Comparison of ENCODE assay signal across 8 cellular contexts in genomic region chr14:102363182-102363952, GRCh38. TPM values are rescaled to one million over a fixed set of nuclear protein-coding genes. Genes with fewer than 3 reads are reported as not detected.
DNase-seq lines count a peak whose midpoint lies in the region; ATAC-seq, FAIRE-seq and TF ChIP-seq lines count a peak whose summit lies in the region.

No MANE protein-coding gene starts in this region.

- in situ Hi-C loops in HepG2 (cut with HindIII; ENCODE audit: extremely low pct_ligation_motif_present, low pct_unique_long_range_greater_than_20kb): no loop called here

- H3K9me3 ChIP-seq in BE2C (no peaks in the 10 kb centered on the region), HepG2 (ENCODE audit: low read length) (no peaks in the 10 kb centered on the region)

- H3K27ac ChIP-seq in coronary artery: peak overlapping the region; percentile 91 to 96
- H3K27ac ChIP-seq in HepG2 (ENCODE audit: extremely low read length, insufficient read depth, low read length): peak overlapping the region; percentile 59

- no peak for TF ChIP-seq POLR2A in HepG2 (IDR thresholded peaks at IDR 0.05; ENCODE audit: insufficient read depth in 1 of 2, low read depth in 2 of 2, low read length in 2 of 2)

- no peak for TF ChIP-seq RAD21 in HepG2 (CRISPR knock-in tag; IDR thresholded peaks at IDR 0.05)

- peaks cover 4% of the 10 kb centered on the region for H3K36me3 Mint-ChIP-seq in T-cell

- no peak for TF ChIP-seq EP300 in HepG2 (IDR thresholded peaks at IDR 0.05; ENCODE audit: low read depth in 2 of 2, low read length in 2 of 2)
- TF ChIP-seq EP300 in HepG2 (CRISPR knock-in tag; IDR thresholded peaks at IDR 0.05; ENCODE audit: borderline replicate concordance): no peak

- intact Hi-C loops in HepG2 (cut with micrococcal nuclease; ENCODE audit: unreplicated experiment): loop anchor here (2.0 to 5.0 kb wide), 2 partner anchors 45 to 229 kb away; partner anchors contain the start of genes RCOR1 and ZNF839

- no peak overlapping the region for H3K4me3 Mint-ChIP-seq in T-cell

- peak overlapping the region; percentile 92 for H3K4me2 ChIP-seq in HepG2 (ENCODE audit: low read depth, low read length)

- peak overlapping the region; percentile 71 to 83 for H3K27ac Mint-ChIP-seq in T-cell

- H3K4me1 ChIP-seq in BE2C: peaks cover 4% of the 10 kb centered on the region
- peaks cover 37% of the 10 kb centered on the region for H3K4me1 ChIP-seq in HepG2 (ENCODE audit: insufficient read depth, low read length)

- peak overlapping the region; percentile 81 for H3K4me3 ChIP-seq in BE2C (ENCODE audit: low read depth, low read length)
- H3K4me3 ChIP-seq in coronary artery: peak overlapping the region; percentile 83
- H3K4me3 ChIP-seq in HepG2 (replicated peaks in 1 of 3; ENCODE audit: insufficient read depth in 1 of 3, low read depth in 2 of 3, low read length in 3 of 3): peak overlapping the region; percentile 83 to 92 (median 84)

- H3K27me3 Mint-ChIP-seq in T-cell: no peaks in the 10 kb centered on the region

- no peak for FAIRE-seq in HepG2 (lab: Jason Lieb, UNC)

- H3K27me3 ChIP-seq in BE2C: no peaks in the 10 kb centered on the region
- H3K27me3 ChIP-seq in HepG2 (ENCODE audit: control insufficient read depth in 1 of 2, insufficient read depth in 2 of 2, low read length in 2 of 2): no peaks in the 10 kb centered on the region; a peak in 1 of 5 replicates

- CTCF ChIA-PET in T-cell (lab: Charles Lee): interaction anchor here in 1 of 2 donors (0.6 to 0.8 kb wide), 2 partner anchors 657 to 1554 kb away, joined by 3 to 4 read pairs; no protein-coding TSS in a partner anchor
- CTCF ChIA-PET in HepG2 (lab: Yijun Ruan, JAX; ENCODE audit: low intra/inter-chr PET ratio, low total read pairs): no interaction called here

- 5% methylated on average over 17 of the region's 53 CpGs for WGBS in HepG2 (ENCODE audit: low lambda C conversion rate)

- peaks cover 19% of the 10 kb centered on the region for H3K79me2 ChIP-seq in HepG2 (ENCODE audit: insufficient read depth, low read length)

- no peak overlapping the region for H2AFZ ChIP-seq in HepG2 (ENCODE audit: low read length)

- no peaks in the 10 kb centered on the region for H3K9me3 Mint-ChIP-seq in T-cell

- peak overlapping the region; percentile 86 for H3K9ac ChIP-seq in HepG2 (ENCODE audit: insufficient read depth, low read depth, low read length)

- ATAC-seq in GM19023 (IDR thresholded peaks at IDR 0.05; ENCODE audit: unreplicated experiment) (peak; percentile 36), HG03280 (IDR thresholded peaks at IDR 0.05; ENCODE audit: unreplicated experiment) (peak; percentile 24), T-cell (replicated peaks in 1 of 4) (peak; percentile 7 to 26 (median 16)), HepG2 (peak; percentile 64)

- POLR2A ChIA-PET in T-cell (lab: Charles Lee) (interaction anchor here in 1 of 2 donors (0.6 kb wide), 2 partner anchors 25 to 44 kb away, joined by 6 to 14 read pairs; no protein-coding TSS in a partner anchor), HepG2 (lab: Yijun Ruan, JAX) (interaction anchor here (0.9 to 1.9 kb wide), 4 partner anchors 23 to 46 kb away, joined by 3 to 10 read pairs (median 6); partner anchors contain the start of gene ZNF839)

- DNase-seq in BE2C: no peak
- DNase-seq in T-cell: peak in 12 of 34 experiments; percentile 1 to 31 (median 14)
- no peak for DNase-seq in coronary artery (ENCODE audit: low spot score)
- DNase-seq in HepG2 (ENCODE audit: low spot score): no peak
- peak; percentile 6 for DNase-seq in stimulated activated CD8-positive, alpha-beta memory T cell treated with anti-CD3 and anti-CD28 coated beads, Interleukin-15, amount 100 ng/mL, for 24 hours (ENCODE audit: low read depth)
- DNase-seq in NCI-H1048 (lab: John Stamatoyannopoulos, UW): no peak

- no TSS peak for BruUV-seq in HepG2 (replicated peaks; lab: Mats Ljungman, UMichigan)

- H3K4me1 Mint-ChIP-seq in T-cell: peaks cover 32 to 35% (median 35%) of the 10 kb centered on the region in 3 donors

- H3K36me3 ChIP-seq in BE2C (0 out of 2 replicates have a peak, but pooled peaks cover 2% of the 10 kb centered on the region), HepG2 (replicated peaks in 1 of 2; ENCODE audit: control insufficient read depth in 1 of 2, insufficient read depth in 2 of 2, low read length in 2 of 2) (0 out of 5 replicates have a peak, but pooled peaks cover 0 to 4% of the 10 kb centered on the region in 2 experiments)

- H4K20me1 ChIP-seq in HepG2 (ENCODE audit: insufficient read depth, low read length): no peaks in the 10 kb centered on the region

- no peak for TF ChIP-seq CTCF in BE2C (IDR thresholded peaks at IDR 0.05; ENCODE audit: low read depth, low read length)
- TF ChIP-seq CTCF in coronary artery (IDR thresholded peaks at IDR 0.05): no peak
- no peak for TF ChIP-seq CTCF in HepG2 (CRISPR knock-in tag; IDR thresholded peaks at IDR 0.05)

RNA-seq across cellular contexts. Expression of gene TECPR2, which starts 0.6 kb away (rescaled TPM):
- 3.4 TPM for polyA plus RNA-seq in BE2C (2012; ENCODE audit: insufficient read depth, insufficient read length, low read depth)
- 10 to 100 TPM in 3 of 5 donors, 1 to 10 TPM in 2; 8.6 to 16.5 (median 10.8) TPM for total RNA-seq in T-cell
- 5.7 and 13.6 TPM in 2 replicates for total RNA-seq in HepG2 (2016; rRNA removed; fragmentation: Illumina TruSeq; extraction: Trizol)
- 1.9 and 2.0 TPM in 2 replicates for total RNA-seq in HepG2 (2016; cell fraction: cytosol; rRNA removed; fragmentation: Illumina TruSeq; extraction: Trizol; ENCODE audit: low read depth)
- 7.0 and 9.8 TPM in 2 replicates for total RNA-seq in HepG2 (2016; cell fraction: insoluble cytoplasmic fraction; rRNA removed; fragmentation: Illumina TruSeq; extraction: Trizol)
- 2.6 and 5.0 TPM in 2 replicates for total RNA-seq in HepG2 (2016; cell fraction: membrane; rRNA removed; fragmentation: Illumina TruSeq; extraction: Trizol)
- 7.5 and 9.3 TPM in 2 replicates for total RNA-seq in HepG2 (2016; cell fraction: nucleus; rRNA removed; fragmentation: Illumina TruSeq; extraction: Trizol)
- polyA plus RNA-seq in HepG2 (2011; rRNA removed): 3.5 and 4.6 TPM in 2 replicates
- 2.6 and 2.7 TPM in 2 replicates for polyA plus RNA-seq in HepG2 (2011; cell fraction: cytosol; rRNA removed)
- polyA plus RNA-seq in HepG2 (2011; cell fraction: nucleus; rRNA removed): 7.3 and 11.9 TPM in 2 replicates
- polyA plus RNA-seq in HepG2 (2012): 3.2 and 3.8 TPM in 2 replicates
- 0.25 and 0.41 TPM in 2 replicates for polyA plus RNA-seq in HepG2 (2016; cell fraction: cytosol; fragmentation: Illumina TruSeq; extraction: Trizol; ENCODE audit: low read depth)
- 3.3 and 5.5 TPM in 2 replicates for polyA plus RNA-seq in HepG2 (2016; cell fraction: insoluble cytoplasmic fraction; fragmentation: Illumina TruSeq; extraction: Trizol; ENCODE audit: low read depth)
- 0.94 and 1.0 TPM in 2 replicates for polyA plus RNA-seq in HepG2 (2016; cell fraction: membrane; fragmentation: Illumina TruSeq; extraction: Trizol; ENCODE audit: low read depth)
- polyA plus RNA-seq in HepG2 (2016; cell fraction: nucleus; fragmentation: Illumina TruSeq; extraction: Trizol; ENCODE audit: insufficient read depth, low read depth): 8.0 and 10.0 TPM in 2 replicates
- 12.3 and 15.8 TPM in 2 replicates for polyA minus RNA-seq in HepG2 (2011; rRNA and poly(A)+ RNA removed; ENCODE audit: low replicate concordance)
- polyA minus RNA-seq in HepG2 (2011; cell fraction: cytosol; rRNA and poly(A)+ RNA removed): 3.6 and 7.3 TPM in 2 replicates
- 8.8 and 9.8 TPM in 2 replicates for polyA minus RNA-seq in HepG2 (2011; cell fraction: nucleus; rRNA and poly(A)+ RNA removed)

RNA-seq across cellular contexts. Expression of gene CINP, which starts 0.7 kb away (rescaled TPM):
- polyA plus RNA-seq in BE2C (2012; ENCODE audit: insufficient read depth, insufficient read length, low read depth): 58.2 TPM
- total RNA-seq in T-cell: 10 to 100 TPM; 12.9 to 29.9 (median 25.8) TPM
- total RNA-seq in HepG2 (2016; rRNA removed; fragmentation: Illumina TruSeq; extraction: Trizol): 42.8 and 59.7 TPM in 2 replicates
- total RNA-seq in HepG2 (2016; cell fraction: cytosol; rRNA removed; fragmentation: Illumina TruSeq; extraction: Trizol; ENCODE audit: low read depth): 9.8 and 10.7 TPM in 2 replicates
- total RNA-seq in HepG2 (2016; cell fraction: insoluble cytoplasmic fraction; rRNA removed; fragmentation: Illumina TruSeq; extraction: Trizol): 42.0 and 63.9 TPM in 2 replicates
- total RNA-seq in HepG2 (2016; cell fraction: membrane; rRNA removed; fragmentation: Illumina TruSeq; extraction: Trizol): 19.4 and 21.7 TPM in 2 replicates
- 14.1 and 15.2 TPM in 2 replicates for total RNA-seq in HepG2 (2016; cell fraction: nucleus; rRNA removed; fragmentation: Illumina TruSeq; extraction: Trizol)
- polyA plus RNA-seq in HepG2 (2011; rRNA removed): 30.9 and 32.8 TPM in 2 replicates
- polyA plus RNA-seq in HepG2 (2011; cell fraction: cytosol; rRNA removed): 37.0 and 48.8 TPM in 2 replicates
- 9.4 and 12.4 TPM in 2 replicates for polyA plus RNA-seq in HepG2 (2011; cell fraction: nucleus; rRNA removed)
- polyA plus RNA-seq in HepG2 (2012): 22.1 and 22.3 TPM in 2 replicates
- polyA plus RNA-seq in HepG2 (2016; cell fraction: cytosol; fragmentation: Illumina TruSeq; extraction: Trizol; ENCODE audit: low read depth): 14.5 and 14.8 TPM in 2 replicates
- polyA plus RNA-seq in HepG2 (2016; cell fraction: insoluble cytoplasmic fraction; fragmentation: Illumina TruSeq; extraction: Trizol; ENCODE audit: low read depth): 70.2 and 75.7 TPM in 2 replicates
- polyA plus RNA-seq in HepG2 (2016; cell fraction: membrane; fragmentation: Illumina TruSeq; extraction: Trizol; ENCODE audit: low read depth): 15.8 and 20.2 TPM in 2 replicates
- 24.1 and 25.0 TPM in 2 replicates for polyA plus RNA-seq in HepG2 (2016; cell fraction: nucleus; fragmentation: Illumina TruSeq; extraction: Trizol; ENCODE audit: insufficient read depth, low read depth)
- polyA minus RNA-seq in HepG2 (2011; rRNA and poly(A)+ RNA removed; ENCODE audit: low replicate concordance): 47.0 and 60.6 TPM in 2 replicates
- 13.5 and 13.8 TPM in 2 replicates for polyA minus RNA-seq in HepG2 (2011; cell fraction: cytosol; rRNA and poly(A)+ RNA removed)
- polyA minus RNA-seq in HepG2 (2011; cell fraction: nucleus; rRNA and poly(A)+ RNA removed): 17.0 and 18.9 TPM in 2 replicates

RNA-seq across cellular contexts. Expression of gene ZNF839, which starts 43.8 kb away (rescaled TPM):
- polyA plus RNA-seq in BE2C (2012; ENCODE audit: insufficient read depth, insufficient read length, low read depth): 7.4 TPM
- total RNA-seq in T-cell (10 to 100 TPM; 17.9 to 24.6 (median 19.9) TPM), HepG2 (2016; rRNA removed; fragmentation: Illumina TruSeq; extraction: Trizol) (8.2 and 12.8 TPM in 2 replicates)
- total RNA-seq in HepG2 (2016; cell fraction: cytosol; rRNA removed; fragmentation: Illumina TruSeq; extraction: Trizol; ENCODE audit: low read depth): 9.1 and 10.6 TPM in 2 replicates
- 8.4 and 10.7 TPM in 2 replicates for total RNA-seq in HepG2 (2016; cell fraction: insoluble cytoplasmic fraction; rRNA removed; fragmentation: Illumina TruSeq; extraction: Trizol)
- total RNA-seq in HepG2 (2016; cell fraction: membrane; rRNA removed; fragmentation: Illumina TruSeq; extraction: Trizol): 9.6 and 11.1 TPM in 2 replicates
- total RNA-seq in HepG2 (2016; cell fraction: nucleus; rRNA removed; fragmentation: Illumina TruSeq; extraction: Trizol): 11.5 and 11.8 TPM in 2 replicates
- polyA plus RNA-seq in HepG2 (2011; rRNA removed): 9.3 and 11.1 TPM in 2 replicates
- polyA plus RNA-seq in HepG2 (2011; cell fraction: cytosol; rRNA removed): 5.1 and 6.1 TPM in 2 replicates
- 26.5 and 27.5 TPM in 2 replicates for polyA plus RNA-seq in HepG2 (2011; cell fraction: nucleus; rRNA removed)
- 4.2 and 5.2 TPM in 2 replicates for polyA plus RNA-seq in HepG2 (2012)
- polyA plus RNA-seq in HepG2 (2016; cell fraction: cytosol; fragmentation: Illumina TruSeq; extraction: Trizol; ENCODE audit: low read depth): 1.3 and 1.6 TPM in 2 replicates
- 5.7 and 6.5 TPM in 2 replicates for polyA plus RNA-seq in HepG2 (2016; cell fraction: insoluble cytoplasmic fraction; fragmentation: Illumina TruSeq; extraction: Trizol; ENCODE audit: low read depth)
- 3.0 and 4.1 TPM in 2 replicates for polyA plus RNA-seq in HepG2 (2016; cell fraction: membrane; fragmentation: Illumina TruSeq; extraction: Trizol; ENCODE audit: low read depth)
- polyA plus RNA-seq in HepG2 (2016; cell fraction: nucleus; fragmentation: Illumina TruSeq; extraction: Trizol; ENCODE audit: insufficient read depth, low read depth): 33.2 and 35.7 TPM in 2 replicates
- 7.4 and 14.9 TPM in 2 replicates for polyA minus RNA-seq in HepG2 (2011; rRNA and poly(A)+ RNA removed; ENCODE audit: low replicate concordance)
- 4.6 and 4.8 TPM in 2 replicates for polyA minus RNA-seq in HepG2 (2011; cell fraction: cytosol; rRNA and poly(A)+ RNA removed)
- polyA minus RNA-seq in HepG2 (2011; cell fraction: nucleus; rRNA and poly(A)+ RNA removed): 11.6 and 11.8 TPM in 2 replicates

RNA-seq across cellular contexts. Expression of gene MOK, which starts 58.4 kb away (rescaled TPM):
- polyA plus RNA-seq in BE2C (2012; ENCODE audit: insufficient read depth, insufficient read length, low read depth): 147 TPM
- total RNA-seq in T-cell (1 to 10 TPM in 3 of 5 donors, under 1 TPM in 2; 0.77 to 4.1 (median 1.9) TPM), HepG2 (2016; rRNA removed; fragmentation: Illumina TruSeq; extraction: Trizol) (11.8 and 15.3 TPM in 2 replicates)
- 7.0 and 12.1 TPM in 2 replicates for total RNA-seq in HepG2 (2016; cell fraction: cytosol; rRNA removed; fragmentation: Illumina TruSeq; extraction: Trizol; ENCODE audit: low read depth)
- 10.5 and 15.8 TPM in 2 replicates for total RNA-seq in HepG2 (2016; cell fraction: insoluble cytoplasmic fraction; rRNA removed; fragmentation: Illumina TruSeq; extraction: Trizol)
- total RNA-seq in HepG2 (2016; cell fraction: membrane; rRNA removed; fragmentation: Illumina TruSeq; extraction: Trizol): 15.2 and 16.8 TPM in 2 replicates
- 26.0 and 26.9 TPM in 2 replicates for total RNA-seq in HepG2 (2016; cell fraction: nucleus; rRNA removed; fragmentation: Illumina TruSeq; extraction: Trizol)
- polyA plus RNA-seq in HepG2 (2011; rRNA removed): 16.9 and 17.6 TPM in 2 replicates
- 10.7 and 15.6 TPM in 2 replicates for polyA plus RNA-seq in HepG2 (2011; cell fraction: cytosol; rRNA removed)
- 56.1 and 57.8 TPM in 2 replicates for polyA plus RNA-seq in HepG2 (2011; cell fraction: nucleus; rRNA removed)
- 7.0 and 8.7 TPM in 2 replicates for polyA plus RNA-seq in HepG2 (2012)
- 13.9 and 14.7 TPM in 2 replicates for polyA plus RNA-seq in HepG2 (2016; cell fraction: cytosol; fragmentation: Illumina TruSeq; extraction: Trizol; ENCODE audit: low read depth)
- 15.1 and 15.7 TPM in 2 replicates for polyA plus RNA-seq in HepG2 (2016; cell fraction: insoluble cytoplasmic fraction; fragmentation: Illumina TruSeq; extraction: Trizol; ENCODE audit: low read depth)
- polyA plus RNA-seq in HepG2 (2016; cell fraction: membrane; fragmentation: Illumina TruSeq; extraction: Trizol; ENCODE audit: low read depth): 19.4 and 21.3 TPM in 2 replicates
- polyA plus RNA-seq in HepG2 (2016; cell fraction: nucleus; fragmentation: Illumina TruSeq; extraction: Trizol; ENCODE audit: insufficient read depth, low read depth): 51.9 and 52.5 TPM in 2 replicates
- 4.3 and 8.7 TPM in 2 replicates for polyA minus RNA-seq in HepG2 (2011; rRNA and poly(A)+ RNA removed; ENCODE audit: low replicate concordance)
- 5.2 and 5.4 TPM in 2 replicates for polyA minus RNA-seq in HepG2 (2011; cell fraction: cytosol; rRNA and poly(A)+ RNA removed)
- 29.5 and 42.1 TPM in 2 replicates for polyA minus RNA-seq in HepG2 (2011; cell fraction: nucleus; rRNA and poly(A)+ RNA removed)
